Comparison of ENCODE assay signal across 8 cellular contexts in the genomic region with DNA sequence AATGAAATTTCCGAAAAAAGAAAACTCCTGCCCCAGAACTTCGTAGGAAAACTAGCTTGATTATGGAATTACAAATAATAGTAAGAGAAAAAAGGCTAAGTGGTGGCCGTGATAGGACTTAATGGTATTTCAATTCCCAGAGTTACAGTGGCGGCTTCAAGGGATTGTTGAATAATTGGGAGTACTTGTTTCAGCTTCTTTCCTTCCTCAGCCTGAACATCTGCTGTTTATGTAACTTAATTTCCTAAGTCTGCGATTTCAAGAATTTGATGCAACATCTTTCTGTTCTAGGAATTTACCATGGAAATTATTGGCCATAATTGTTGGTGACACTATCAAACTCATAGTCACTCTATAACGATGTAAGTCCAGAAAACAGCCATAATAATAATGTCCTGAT. TPM values are rescaled to one million over a fixed set of nuclear protein-coding genes. Genes with fewer than 3 reads are reported as not detected.
A peak's percentile ranks its signal among the peaks of the same experiment; 100 is the strongest.
DNase-seq lines count a peak whose midpoint lies in the region; TF ChIP-seq lines count a peak whose summit lies in the region.

No MANE protein-coding gene starts in this region.

- no peaks in the 10 kb centered on the region for H4K20me1 ChIP-seq in mammary epithelial cell (ENCODE audit: insufficient read depth, low read length)

- WGBS in mammary epithelial cell (ENCODE audit: low coverage, missing lambda C conversion rate): 0% methylated on average over 6 of the region's 6 CpGs

- CTCF ChIA-PET in mammary epithelial cell (lab: Charles Lee; ENCODE audit: low non-redundant PET): no interaction called here

- H3K27me3 ChIP-seq in mammary epithelial cell (ENCODE audit: insufficient read depth, low read length) (no peaks in the 10 kb centered on the region), mononuclear cell (ENCODE audit: insufficient read depth, low read length) (no peaks in the 10 kb centered on the region)

- peak overlapping the region; percentile 93 for H3K9ac ChIP-seq in mammary epithelial cell (ENCODE audit: insufficient read depth, low read length)

- peaks cover 54% of the 10 kb centered on the region for H3K79me2 ChIP-seq in mammary epithelial cell (ENCODE audit: insufficient read depth, low read length)

- peaks cover 27% of the 10 kb centered on the region for H3K4me1 Mint-ChIP-seq in HFFc6 (ENCODE audit: low read depth)

- DNase-seq in ACHN (peak; percentile 44), HFFc6 (no peak), mammary epithelial cell (no peak), NCI-H187 (lab: John Stamatoyannopoulos, UW) (no peak), pons (ENCODE audit: low spot score) (no peak), ureter (ENCODE audit: low spot score) (no peak)
- DNase-seq in activated effector memory CD4-positive, alpha-beta T cell treated with anti-CD3 and anti-CD28 coated beads, Interleukin-2, amount 50 U/mL, for 16 hours: no peak

- H3K36me3 Mint-ChIP-seq in HFFc6 (ENCODE audit: low read depth): peaks cover 21% of the 10 kb centered on the region

- H3K4me3 ChIP-seq in mammary epithelial cell (replicated peaks in 1 of 3; ENCODE audit: insufficient read depth in 1 of 3, low read depth in 2 of 3, low read length in 3 of 3) (peak overlapping the region; percentile 74 to 97 (median 88)), mononuclear cell (ENCODE audit: low read length) (peak overlapping the region; percentile 92)

- no peaks in the 10 kb centered on the region for H3K9me3 Mint-ChIP-seq in HFFc6

- H3K27me3 Mint-ChIP-seq in HFFc6 (ENCODE audit: insufficient read depth): no peaks in the 10 kb centered on the region; the same call in 1 of the 2 replicates

- H3K27ac Mint-ChIP-seq in HFFc6: peak overlapping the region; percentile 96

- H3K4me3 Mint-ChIP-seq in HFFc6: peak overlapping the region; percentile 98

- H3K9me3 ChIP-seq in mammary epithelial cell (replicated peaks; ENCODE audit: insufficient read depth, low read length) (no peaks in the 10 kb centered on the region), mononuclear cell (ENCODE audit: low read depth, low read length) (no peaks in the 10 kb centered on the region)

- TF ChIP-seq CTCF in HFFc6 (IDR thresholded peaks at IDR 0.05) (no peak), mammary epithelial cell (conservative IDR thresholded peaks at IDR 0.05 in 1 of 2, IDR thresholded peaks at IDR 0.05 in 1 of 2; ENCODE audit: extremely low read depth in 1 of 2, insufficient read depth in 1 of 2, low read depth in 1 of 2, low read length in 2 of 2) (no peak)

- H3K4me1 ChIP-seq in mammary epithelial cell (ENCODE audit: insufficient read depth, low read length) (peaks cover 15% of the 10 kb centered on the region), mononuclear cell (ENCODE audit: insufficient read depth, low read length) (peaks cover 24% of the 10 kb centered on the region)

- H2AFZ ChIP-seq in mammary epithelial cell (ENCODE audit: low read depth, low read length): peak overlapping the region; percentile 96

- dilution Hi-C loops in mammary epithelial cell (cut with HindIII; ENCODE audit: low sequenced_read_pairs): no loop called here

- peak overlapping the region; percentile 81 for H3K4me2 ChIP-seq in mammary epithelial cell (ENCODE audit: insufficient read depth, low read depth, low read length)

- H3K36me3 ChIP-seq in mammary epithelial cell (ENCODE audit: insufficient read depth, low read length): peaks cover 2% of the 10 kb centered on the region

- intact Hi-C loops in mammary epithelial cell (cut with micrococcal nuclease): loop anchor here (1.0 kb wide), 1 partner anchor 43 kb away; no protein-coding TSS in a partner anchor

- peak overlapping the region; percentile 79 for H3K27ac ChIP-seq in mammary epithelial cell (ENCODE audit: insufficient read depth, low read depth, low read length)

- BruUV-seq in mammary epithelial cell (replicated peaks; lab: Mats Ljungman, UMichigan): no TSS peak

- in situ Hi-C loops in ACHN (cut with HindIII; ENCODE audit: low pct_ligation_motif_present, low pct_unique_long_range_greater_than_20kb, low sequenced_read_pairs) (no loop called here), mammary epithelial cell (cut with MboI; ENCODE audit: low sequenced_read_pairs in 2 of 2) (loop anchor here in 1 of 2 donors (5.0 kb wide), 1 partner anchor 46 kb away; no protein-coding TSS in a partner anchor)

RNA-seq across cellular contexts. Expression of a gene that starts 0.7 kb away (rescaled TPM):
- 10 to 100 TPM; 51.5 to 65.9 (median 58.8) TPM for total RNA-seq in HFFc6 (2021; fragmentation: NEBNext Ultra II Directional; extraction: Animal tissue kit (Norgen Biotek cat#: 25700))
- total RNA-seq in mammary epithelial cell (10 to 100 TPM; 31.2 to 38.1 TPM), mononuclear cell (21.2 TPM), ureter (52.3 TPM)
- 9.4 TPM for polyA plus RNA-seq in mammary epithelial cell
- polyA minus RNA-seq in mammary epithelial cell: 25.2 TPM
